1 cellular context compared by ENCODE assay signal in the genomic region with DNA sequence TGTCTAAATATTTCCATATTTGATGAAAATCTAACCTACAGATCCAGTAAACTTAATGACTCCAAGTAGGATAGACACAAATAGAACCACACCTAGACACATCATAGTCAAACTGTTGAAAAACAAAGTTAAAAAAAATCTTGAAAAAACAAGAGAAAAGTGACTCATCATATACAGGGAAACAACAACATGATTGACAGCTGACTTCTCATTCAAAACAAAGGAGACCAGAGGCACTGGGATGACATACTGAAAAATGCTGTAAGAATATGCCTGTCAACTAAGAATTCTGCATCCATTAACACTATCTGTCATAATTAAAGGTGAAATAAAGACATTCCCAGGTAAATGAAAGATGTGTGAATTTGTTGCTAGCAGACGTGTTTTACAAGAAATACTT.
TF ChIP-seq lines count a peak whose summit lies in the region.

No MANE protein-coding gene starts in this region.

TF ChIP-seq in WTC11, 78 proteins besides CTCF, POLR2A, EP300 and RAD21 (continued from another document):
- TF ChIP-seq, protein P1, sequence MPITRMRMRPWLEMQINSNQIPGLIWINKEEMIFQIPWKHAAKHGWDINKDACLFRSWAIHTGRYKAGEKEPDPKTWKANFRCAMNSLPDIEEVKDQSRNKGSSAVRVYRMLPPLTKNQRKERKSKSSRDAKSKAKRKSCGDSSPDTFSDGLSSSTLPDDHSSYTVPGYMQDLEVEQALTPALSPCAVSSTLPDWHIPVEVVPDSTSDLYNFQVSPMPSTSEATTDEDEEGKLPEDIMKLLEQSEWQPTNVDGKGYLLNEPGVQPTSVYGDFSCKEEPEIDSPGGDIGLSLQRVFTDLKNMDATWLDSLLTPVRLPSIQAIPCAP (CRISPR knock-in tag; IDR thresholded peaks at IDR 0.05): no peak
- TF ChIP-seq, protein P2, sequence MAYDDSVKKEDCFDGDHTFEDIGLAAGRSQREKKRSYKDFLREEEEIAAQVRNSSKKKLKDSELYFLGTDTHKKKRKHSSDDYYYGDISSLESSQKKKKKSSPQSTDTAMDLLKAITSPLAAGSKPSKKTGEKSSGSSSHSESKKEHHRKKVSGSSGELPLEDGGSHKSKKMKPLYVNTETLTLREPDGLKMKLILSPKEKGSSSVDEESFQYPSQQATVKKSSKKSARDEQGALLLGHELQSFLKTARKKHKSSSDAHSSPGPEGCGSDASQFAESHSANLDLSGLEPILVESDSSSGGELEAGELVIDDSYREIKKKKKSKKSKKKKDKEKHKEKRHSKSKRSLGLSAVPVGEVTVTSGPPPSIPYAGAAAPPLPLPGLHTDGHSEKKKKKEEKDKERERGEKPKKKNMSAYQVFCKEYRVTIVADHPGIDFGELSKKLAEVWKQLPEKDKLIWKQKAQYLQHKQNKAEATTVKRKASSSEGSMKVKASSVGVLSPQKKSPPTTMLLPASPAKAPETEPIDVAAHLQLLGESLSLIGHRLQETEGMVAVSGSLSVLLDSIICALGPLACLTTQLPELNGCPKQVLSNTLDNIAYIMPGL (CRISPR knock-in tag; IDR thresholded peaks at IDR 0.05): no peak
- TF ChIP-seq RELA (CRISPR knock-in tag; IDR thresholded peaks at IDR 0.05; ENCODE audit: borderline replicate concordance): no peak
